2 cellular contexts compared by ENCODE assay signal in the genomic region with DNA sequence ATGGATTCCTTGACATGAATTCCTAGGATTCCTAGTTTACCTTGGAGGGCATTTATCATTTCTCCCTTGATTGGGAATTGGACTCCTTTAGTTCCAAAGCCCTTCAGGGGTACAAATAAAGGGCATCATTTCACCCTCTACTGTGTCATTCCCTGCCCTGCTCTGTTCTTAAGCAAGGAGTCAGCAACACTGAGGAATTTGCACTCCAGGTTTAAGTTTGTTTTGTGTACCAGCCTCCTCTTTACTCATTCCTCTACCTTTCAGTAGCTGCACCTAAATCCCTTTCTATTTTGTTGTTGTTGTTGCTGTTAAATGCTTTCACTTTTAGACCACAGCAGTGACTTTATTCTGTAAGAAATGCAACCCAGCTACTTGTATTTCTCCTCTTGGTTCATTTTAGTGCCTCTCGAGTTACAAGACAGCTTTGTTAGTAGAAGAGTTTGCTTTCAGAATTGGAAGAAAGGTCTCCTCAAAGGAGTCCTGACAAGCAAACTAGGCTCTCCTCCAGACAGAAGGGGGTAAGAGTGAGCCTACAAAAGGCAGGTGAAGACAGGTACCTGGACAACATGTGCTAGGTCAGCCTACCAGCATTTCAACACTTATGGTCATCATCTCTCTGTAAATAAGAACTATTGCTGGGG.
TF ChIP-seq lines count a peak whose summit lies in the region.

No MANE protein-coding gene starts in this region.

TF ChIP-seq in SK-N-SH, 30 proteins besides CTCF, POLR2A, EP300 and RAD21 (continued from another document):
- TF ChIP-seq MAX (IDR thresholded peaks at IDR 0.05; ENCODE audit: low read depth) (no peak), GATA2 (CRISPR knock-in tag; IDR thresholded peaks at IDR 0.05) (no peak), ELF1 (IDR thresholded peaks at IDR 0.05) (no peak), CHD2 (IDR thresholded peaks at IDR 0.05; ENCODE audit: low read length, partially characterized antibody) (no peak), MEF2A (IDR thresholded peaks at IDR 0.05; ENCODE audit: borderline replicate concordance, low read depth) (no peak), NRF1 (IDR thresholded peaks at IDR 0.05; ENCODE audit: low read depth, low read length) (no peak), EZH2phosphoT487 (IDR thresholded peaks at IDR 0.05; ENCODE audit: borderline replicate concordance, low read depth) (no peak), RFX5 (IDR thresholded peaks at IDR 0.05; ENCODE audit: low read length) (no peak)
- TF ChIP-seq, protein P1, sequence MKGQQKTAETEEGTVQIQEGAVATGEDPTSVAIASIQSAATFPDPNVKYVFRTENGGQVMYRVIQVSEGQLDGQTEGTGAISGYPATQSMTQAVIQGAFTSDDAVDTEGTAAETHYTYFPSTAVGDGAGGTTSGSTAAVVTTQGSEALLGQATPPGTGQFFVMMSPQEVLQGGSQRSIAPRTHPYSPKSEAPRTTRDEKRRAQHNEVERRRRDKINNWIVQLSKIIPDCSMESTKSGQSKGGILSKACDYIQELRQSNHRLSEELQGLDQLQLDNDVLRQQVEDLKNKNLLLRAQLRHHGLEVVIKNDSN (IDR thresholded peaks at IDR 0.05; ENCODE audit: borderline replicate concordance, low read depth) = no peak

TF ChIP-seq in SK-N-SH treated with all-trans-retinoic acid at 6 μM for 48 hours, 23 proteins besides CTCF, POLR2A, EP300 and RAD21 (continued from another document):
- TF ChIP-seq ZC3H10 (CRISPR knock-in tag; IDR thresholded peaks at IDR 0.05) (no peak), ZFP3 (CRISPR knock-in tag; IDR thresholded peaks at IDR 0.05) (no peak), PPARA (CRISPR knock-in tag; IDR thresholded peaks at IDR 0.05; ENCODE audit: borderline replicate concordance) (no peak), ZNF8 (CRISPR knock-in tag; IDR thresholded peaks at IDR 0.05) (no peak), CREB5 (CRISPR knock-in tag; IDR thresholded peaks at IDR 0.05; ENCODE audit: low read depth) (no peak), POU6F1 (CRISPR knock-in tag; IDR thresholded peaks at IDR 0.05; ENCODE audit: borderline replicate concordance, low read depth) (no peak)
- TF ChIP-seq, protein P2, sequence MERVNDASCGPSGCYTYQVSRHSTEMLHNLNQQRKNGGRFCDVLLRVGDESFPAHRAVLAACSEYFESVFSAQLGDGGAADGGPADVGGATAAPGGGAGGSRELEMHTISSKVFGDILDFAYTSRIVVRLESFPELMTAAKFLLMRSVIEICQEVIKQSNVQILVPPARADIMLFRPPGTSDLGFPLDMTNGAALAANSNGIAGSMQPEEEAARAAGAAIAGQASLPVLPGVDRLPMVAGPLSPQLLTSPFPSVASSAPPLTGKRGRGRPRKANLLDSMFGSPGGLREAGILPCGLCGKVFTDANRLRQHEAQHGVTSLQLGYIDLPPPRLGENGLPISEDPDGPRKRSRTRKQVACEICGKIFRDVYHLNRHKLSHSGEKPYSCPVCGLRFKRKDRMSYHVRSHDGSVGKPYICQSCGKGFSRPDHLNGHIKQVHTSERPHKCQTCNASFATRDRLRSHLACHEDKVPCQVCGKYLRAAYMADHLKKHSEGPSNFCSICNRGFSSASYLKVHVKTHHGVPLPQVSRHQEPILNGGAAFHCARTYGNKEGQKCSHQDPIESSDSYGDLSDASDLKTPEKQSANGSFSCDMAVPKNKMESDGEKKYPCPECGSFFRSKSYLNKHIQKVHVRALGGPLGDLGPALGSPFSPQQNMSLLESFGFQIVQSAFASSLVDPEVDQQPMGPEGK (CRISPR knock-in tag; IDR thresholded peaks at IDR 0.05; ENCODE audit: borderline replicate concordance) = no peak
TF ChIP-seq in SK-N-SH treated with all-trans-retinoic acid at 6 μM for 48 hours: peak in this region for 0.
